ENCODE assay signal across 1 cellular context in the genomic region with DNA sequence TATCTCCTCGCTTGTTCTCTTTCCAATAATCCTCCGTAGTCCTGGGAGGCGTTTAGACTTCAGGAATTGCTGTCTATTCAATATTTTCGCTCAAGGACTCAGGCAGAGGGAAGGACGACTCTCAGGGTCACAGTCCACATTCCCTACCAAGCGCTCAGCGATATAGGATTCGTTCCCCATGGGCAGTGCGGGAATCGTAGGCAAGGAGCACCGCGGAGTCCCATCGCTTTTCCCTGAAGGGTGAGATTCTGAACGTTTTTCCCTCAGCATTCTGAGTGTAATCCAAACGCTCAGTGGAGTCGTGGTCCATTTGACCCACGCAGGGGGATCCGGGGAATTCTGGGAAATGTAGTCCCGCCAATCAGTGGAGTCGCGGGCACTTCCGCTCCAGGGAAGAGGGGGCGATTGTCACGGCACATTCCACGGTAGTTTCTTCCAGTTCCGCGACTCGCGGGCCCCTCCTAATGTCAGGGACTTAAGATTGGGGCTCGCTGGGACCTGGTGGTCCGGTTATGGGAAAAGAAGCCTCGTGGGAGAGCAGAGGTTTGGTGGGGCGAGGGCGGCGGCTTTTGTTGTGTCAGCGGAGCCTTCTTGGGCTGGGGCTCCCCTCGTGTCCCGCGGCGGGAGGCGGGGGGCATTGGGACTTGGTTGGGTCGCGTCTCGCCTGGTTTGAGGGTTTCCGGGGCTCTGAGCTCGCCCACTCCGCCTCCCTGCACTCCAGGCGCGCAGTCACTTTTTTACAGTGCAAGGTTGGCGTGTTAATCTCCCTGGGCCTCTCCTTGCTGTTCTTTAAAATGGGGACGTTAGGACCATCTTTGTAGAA.
TF ChIP-seq lines count a peak whose summit lies in the region.

A gene (plus strand): TSS at position 364 of the 823 bp plus-strand sequence. CDS start 3,079 bp downstream, outside the sequence.

TF ChIP-seq in HepG2, 621 proteins besides CTCF, POLR2A, EP300 and RAD21 (continued from another document and continues in another):
- TF ChIP-seq, protein P1, sequence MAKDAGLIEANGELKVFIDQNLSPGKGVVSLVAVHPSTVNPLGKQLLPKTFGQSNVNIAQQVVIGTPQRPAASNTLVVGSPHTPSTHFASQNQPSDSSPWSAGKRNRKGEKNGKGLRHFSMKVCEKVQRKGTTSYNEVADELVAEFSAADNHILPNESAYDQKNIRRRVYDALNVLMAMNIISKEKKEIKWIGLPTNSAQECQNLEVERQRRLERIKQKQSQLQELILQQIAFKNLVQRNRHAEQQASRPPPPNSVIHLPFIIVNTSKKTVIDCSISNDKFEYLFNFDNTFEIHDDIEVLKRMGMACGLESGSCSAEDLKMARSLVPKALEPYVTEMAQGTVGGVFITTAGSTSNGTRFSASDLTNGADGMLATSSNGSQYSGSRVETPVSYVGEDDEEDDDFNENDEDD (CRISPR knock-in tag; IDR thresholded peaks at IDR 0.05; ENCODE audit: borderline replicate concordance), result peak; percentile 28; the same call in 1 of the 2 replicates
- TF ChIP-seq ARNTL (CRISPR knock-in tag; IDR thresholded peaks at IDR 0.05) (0 out of 2 replicates have a peak, but pooled peaks have one; percentile 39), NFE2L2 (IDR thresholded peaks at IDR 0.05; ENCODE audit: low read length) (no peak), KDM5A (IDR thresholded peaks at IDR 0.05; ENCODE audit: borderline replicate concordance, low read length) (peak; percentile 67; the same call in 1 of the 2 replicates), ONECUT2 (CRISPR knock-in tag; IDR thresholded peaks at IDR 0.05) (no peak), MTA1 (CRISPR knock-in tag; IDR thresholded peaks at IDR 0.05; ENCODE audit: borderline replicate concordance) (no peak; the same call in 1 of the 2 replicates), ZNF337 (CRISPR knock-in tag; IDR thresholded peaks at IDR 0.05; ENCODE audit: borderline replicate concordance, low read depth) (no peak), NFATC3 (CRISPR knock-in tag; IDR thresholded peaks at IDR 0.05) (no peak), ZNF678 (CRISPR knock-in tag; IDR thresholded peaks at IDR 0.05) (no peak), HNRNPL (IDR thresholded peaks at IDR 0.05; ENCODE audit: low read depth, low read length) (no peak), ETV5 (CRISPR knock-in tag; IDR thresholded peaks at IDR 0.05; ENCODE audit: borderline replicate concordance) (peak; percentile 64), MAFK (conservative IDR thresholded peaks at IDR 0.05 in 1 of 2, IDR thresholded peaks at IDR 0.05 in 1 of 2; ENCODE audit: low read length in 2 of 2) (no peak), PAF1 (CRISPR knock-in tag; IDR thresholded peaks at IDR 0.05) (no peak), ATF7 (IDR thresholded peaks at IDR 0.05) (no peak), ATF7 (CRISPR knock-in tag; IDR thresholded peaks at IDR 0.05) (no peak), MAFF (IDR thresholded peaks at IDR 0.05; ENCODE audit: low read depth, low read length) (no peak), ZMYM3 (CRISPR knock-in tag; IDR thresholded peaks at IDR 0.05) (peak; percentile 97), CC2D1A (CRISPR knock-in tag; IDR thresholded peaks at IDR 0.05) (no peak), MIER2 (CRISPR knock-in tag; IDR thresholded peaks at IDR 0.05) (0 out of 2 replicates have a peak, but pooled peaks have one; percentile 33), CHD2 (IDR thresholded peaks at IDR 0.05; ENCODE audit: low read depth, low read length) (no peak), ATM (IDR thresholded peaks at IDR 0.05; ENCODE audit: borderline replicate concordance) (no peak), PHF8 (CRISPR knock-in tag; IDR thresholded peaks at IDR 0.05) (peak; percentile 85), HNF4A (CRISPR knock-in tag; IDR thresholded peaks at IDR 0.05) (peak; percentile 68), ZNF24 (IDR thresholded peaks at IDR 0.05) (no peak), ZSCAN31 (CRISPR knock-in tag; IDR thresholded peaks at IDR 0.05; ENCODE audit: low read depth) (no peak), ZNF75D (CRISPR knock-in tag; IDR thresholded peaks at IDR 0.05; ENCODE audit: borderline replicate concordance) (no peak), CBX1 (IDR thresholded peaks at IDR 0.05; ENCODE audit: low read depth) (no peak), ZFP36L2 (CRISPR knock-in tag; IDR thresholded peaks at IDR 0.05) (no peak), ZNF17 (CRISPR knock-in tag; IDR thresholded peaks at IDR 0.05) (no peak), SMAD9 (CRISPR knock-in tag; IDR thresholded peaks at IDR 0.05) (no peak), ZNF761 (CRISPR knock-in tag; conservative IDR thresholded peaks at IDR 0.05) (no peak), ZNF720 (CRISPR knock-in tag; IDR thresholded peaks at IDR 0.05) (no peak), ARHGAP35 (CRISPR knock-in tag; IDR thresholded peaks at IDR 0.05; ENCODE audit: borderline replicate concordance) (no peak)
- TF ChIP-seq, protein P2, sequence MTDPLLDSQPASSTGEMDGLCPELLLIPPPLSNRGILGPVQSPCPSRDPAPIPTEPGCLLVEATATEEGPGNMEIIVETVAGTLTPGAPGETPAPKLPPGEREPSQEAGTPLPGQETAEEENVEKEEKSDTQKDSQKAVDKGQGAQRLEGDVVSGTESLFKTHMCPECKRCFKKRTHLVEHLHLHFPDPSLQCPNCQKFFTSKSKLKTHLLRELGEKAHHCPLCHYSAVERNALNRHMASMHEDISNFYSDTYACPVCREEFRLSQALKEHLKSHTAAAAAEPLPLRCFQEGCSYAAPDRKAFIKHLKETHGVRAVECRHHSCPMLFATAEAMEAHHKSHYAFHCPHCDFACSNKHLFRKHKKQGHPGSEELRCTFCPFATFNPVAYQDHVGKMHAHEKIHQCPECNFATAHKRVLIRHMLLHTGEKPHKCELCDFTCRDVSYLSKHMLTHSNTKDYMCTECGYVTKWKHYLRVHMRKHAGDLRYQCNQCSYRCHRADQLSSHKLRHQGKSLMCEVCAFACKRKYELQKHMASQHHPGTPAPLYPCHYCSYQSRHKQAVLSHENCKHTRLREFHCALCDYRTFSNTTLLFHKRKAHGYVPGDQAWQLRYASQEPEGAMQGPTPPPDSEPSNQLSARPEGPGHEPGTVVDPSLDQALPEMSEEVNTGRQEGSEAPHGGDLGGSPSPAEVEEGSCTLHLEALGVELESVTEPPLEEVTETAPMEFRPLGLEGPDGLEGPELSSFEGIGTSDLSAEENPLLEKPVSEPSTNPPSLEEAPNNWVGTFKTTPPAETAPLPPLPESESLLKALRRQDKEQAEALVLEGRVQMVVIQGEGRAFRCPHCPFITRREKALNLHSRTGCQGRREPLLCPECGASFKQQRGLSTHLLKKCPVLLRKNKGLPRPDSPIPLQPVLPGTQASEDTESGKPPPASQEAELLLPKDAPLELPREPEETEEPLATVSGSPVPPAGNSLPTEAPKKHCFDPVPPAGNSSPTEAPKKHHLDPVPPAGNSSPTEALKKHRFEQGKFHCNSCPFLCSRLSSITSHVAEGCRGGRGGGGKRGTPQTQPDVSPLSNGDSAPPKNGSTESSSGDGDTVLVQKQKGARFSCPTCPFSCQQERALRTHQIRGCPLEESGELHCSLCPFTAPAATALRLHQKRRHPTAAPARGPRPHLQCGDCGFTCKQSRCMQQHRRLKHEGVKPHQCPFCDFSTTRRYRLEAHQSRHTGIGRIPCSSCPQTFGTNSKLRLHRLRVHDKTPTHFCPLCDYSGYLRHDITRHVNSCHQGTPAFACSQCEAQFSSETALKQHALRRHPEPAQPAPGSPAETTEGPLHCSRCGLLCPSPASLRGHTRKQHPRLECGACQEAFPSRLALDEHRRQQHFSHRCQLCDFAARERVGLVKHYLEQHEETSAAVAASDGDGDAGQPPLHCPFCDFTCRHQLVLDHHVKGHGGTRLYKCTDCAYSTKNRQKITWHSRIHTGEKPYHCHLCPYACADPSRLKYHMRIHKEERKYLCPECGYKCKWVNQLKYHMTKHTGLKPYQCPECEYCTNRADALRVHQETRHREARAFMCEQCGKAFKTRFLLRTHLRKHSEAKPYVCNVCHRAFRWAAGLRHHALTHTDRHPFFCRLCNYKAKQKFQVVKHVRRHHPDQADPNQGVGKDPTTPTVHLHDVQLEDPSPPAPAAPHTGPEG (CRISPR knock-in tag; IDR thresholded peaks at IDR 0.05), result no peak
- TF ChIP-seq, protein P3, sequence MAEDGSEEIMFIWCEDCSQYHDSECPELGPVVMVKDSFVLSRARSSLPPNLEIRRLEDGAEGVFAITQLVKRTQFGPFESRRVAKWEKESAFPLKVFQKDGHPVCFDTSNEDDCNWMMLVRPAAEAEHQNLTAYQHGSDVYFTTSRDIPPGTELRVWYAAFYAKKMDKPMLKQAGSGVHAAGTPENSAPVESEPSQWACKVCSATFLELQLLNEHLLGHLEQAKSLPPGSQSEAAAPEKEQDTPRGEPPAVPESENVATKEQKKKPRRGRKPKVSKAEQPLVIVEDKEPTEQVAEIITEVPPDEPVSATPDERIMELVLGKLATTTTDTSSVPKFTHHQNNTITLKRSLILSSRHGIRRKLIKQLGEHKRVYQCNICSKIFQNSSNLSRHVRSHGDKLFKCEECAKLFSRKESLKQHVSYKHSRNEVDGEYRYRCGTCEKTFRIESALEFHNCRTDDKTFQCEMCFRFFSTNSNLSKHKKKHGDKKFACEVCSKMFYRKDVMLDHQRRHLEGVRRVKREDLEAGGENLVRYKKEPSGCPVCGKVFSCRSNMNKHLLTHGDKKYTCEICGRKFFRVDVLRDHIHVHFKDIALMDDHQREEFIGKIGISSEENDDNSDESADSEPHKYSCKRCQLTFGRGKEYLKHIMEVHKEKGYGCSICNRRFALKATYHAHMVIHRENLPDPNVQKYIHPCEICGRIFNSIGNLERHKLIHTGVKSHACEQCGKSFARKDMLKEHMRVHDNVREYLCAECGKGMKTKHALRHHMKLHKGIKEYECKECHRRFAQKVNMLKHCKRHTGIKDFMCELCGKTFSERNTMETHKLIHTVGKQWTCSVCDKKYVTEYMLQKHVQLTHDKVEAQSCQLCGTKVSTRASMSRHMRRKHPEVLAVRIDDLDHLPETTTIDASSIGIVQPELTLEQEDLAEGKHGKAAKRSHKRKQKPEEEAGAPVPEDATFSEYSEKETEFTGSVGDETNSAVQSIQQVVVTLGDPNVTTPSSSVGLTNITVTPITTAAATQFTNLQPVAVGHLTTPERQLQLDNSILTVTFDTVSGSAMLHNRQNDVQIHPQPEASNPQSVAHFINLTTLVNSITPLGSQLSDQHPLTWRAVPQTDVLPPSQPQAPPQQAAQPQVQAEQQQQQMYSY (CRISPR knock-in tag; IDR thresholded peaks at IDR 0.05), result no peak
- TF ChIP-seq, protein P4, sequence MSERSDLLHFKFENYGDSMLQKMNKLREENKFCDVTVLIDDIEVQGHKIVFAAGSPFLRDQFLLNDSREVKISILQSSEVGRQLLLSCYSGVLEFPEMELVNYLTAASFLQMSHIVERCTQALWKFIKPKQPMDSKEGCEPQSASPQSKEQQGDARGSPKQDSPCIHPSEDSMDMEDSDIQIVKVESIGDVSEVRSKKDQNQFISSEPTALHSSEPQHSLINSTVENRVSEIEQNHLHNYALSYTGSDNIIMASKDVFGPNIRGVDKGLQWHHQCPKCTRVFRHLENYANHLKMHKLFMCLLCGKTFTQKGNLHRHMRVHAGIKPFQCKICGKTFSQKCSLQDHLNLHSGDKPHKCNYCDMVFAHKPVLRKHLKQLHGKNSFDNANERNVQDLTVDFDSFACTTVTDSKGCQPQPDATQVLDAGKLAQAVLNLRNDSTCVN (CRISPR knock-in tag; IDR thresholded peaks at IDR 0.05; ENCODE audit: borderline replicate concordance), result no peak
- TF ChIP-seq, protein P5, sequence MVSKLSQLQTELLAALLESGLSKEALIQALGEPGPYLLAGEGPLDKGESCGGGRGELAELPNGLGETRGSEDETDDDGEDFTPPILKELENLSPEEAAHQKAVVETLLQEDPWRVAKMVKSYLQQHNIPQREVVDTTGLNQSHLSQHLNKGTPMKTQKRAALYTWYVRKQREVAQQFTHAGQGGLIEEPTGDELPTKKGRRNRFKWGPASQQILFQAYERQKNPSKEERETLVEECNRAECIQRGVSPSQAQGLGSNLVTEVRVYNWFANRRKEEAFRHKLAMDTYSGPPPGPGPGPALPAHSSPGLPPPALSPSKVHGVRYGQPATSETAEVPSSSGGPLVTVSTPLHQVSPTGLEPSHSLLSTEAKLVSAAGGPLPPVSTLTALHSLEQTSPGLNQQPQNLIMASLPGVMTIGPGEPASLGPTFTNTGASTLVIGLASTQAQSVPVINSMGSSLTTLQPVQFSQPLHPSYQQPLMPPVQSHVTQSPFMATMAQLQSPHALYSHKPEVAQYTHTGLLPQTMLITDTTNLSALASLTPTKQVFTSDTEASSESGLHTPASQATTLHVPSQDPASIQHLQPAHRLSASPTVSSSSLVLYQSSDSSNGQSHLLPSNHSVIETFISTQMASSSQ (IDR thresholded peaks at IDR 0.05; ENCODE audit: low read depth), result no peak
- TF ChIP-seq, protein P5 (CRISPR knock-in tag; IDR thresholded peaks at IDR 0.05; ENCODE audit: borderline replicate concordance), result no peak
- TF ChIP-seq, protein P6, sequence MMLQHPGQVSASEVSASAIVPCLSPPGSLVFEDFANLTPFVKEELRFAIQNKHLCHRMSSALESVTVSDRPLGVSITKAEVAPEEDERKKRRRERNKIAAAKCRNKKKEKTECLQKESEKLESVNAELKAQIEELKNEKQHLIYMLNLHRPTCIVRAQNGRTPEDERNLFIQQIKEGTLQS (CRISPR knock-in tag; IDR thresholded peaks at IDR 0.05), result no peak
- TF ChIP-seq, protein P7, sequence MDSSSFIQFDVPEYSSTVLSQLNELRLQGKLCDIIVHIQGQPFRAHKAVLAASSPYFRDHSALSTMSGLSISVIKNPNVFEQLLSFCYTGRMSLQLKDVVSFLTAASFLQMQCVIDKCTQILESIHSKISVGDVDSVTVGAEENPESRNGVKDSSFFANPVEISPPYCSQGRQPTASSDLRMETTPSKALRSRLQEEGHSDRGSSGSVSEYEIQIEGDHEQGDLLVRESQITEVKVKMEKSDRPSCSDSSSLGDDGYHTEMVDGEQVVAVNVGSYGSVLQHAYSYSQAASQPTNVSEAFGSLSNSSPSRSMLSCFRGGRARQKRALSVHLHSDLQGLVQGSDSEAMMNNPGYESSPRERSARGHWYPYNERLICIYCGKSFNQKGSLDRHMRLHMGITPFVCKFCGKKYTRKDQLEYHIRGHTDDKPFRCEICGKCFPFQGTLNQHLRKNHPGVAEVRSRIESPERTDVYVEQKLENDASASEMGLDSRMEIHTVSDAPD (CRISPR knock-in tag; IDR thresholded peaks at IDR 0.05), result no peak
